ENCODE assay signal across 1 cellular context in genomic region chr2:47232738-47233415, GRCh38.
TF ChIP-seq lines count a peak whose summit lies in the region.

No MANE protein-coding gene starts in this region.

TF ChIP-seq in HepG2, 621 proteins besides CTCF, POLR2A, EP300 and RAD21 (continued from another document and continues in another):
- no peak for TF ChIP-seq GMEB1 (CRISPR knock-in tag; IDR thresholded peaks at IDR 0.05; ENCODE audit: borderline replicate concordance)
- TF ChIP-seq ZNF691 (CRISPR knock-in tag; IDR thresholded peaks at IDR 0.05; ENCODE audit: borderline replicate concordance, low read depth): no peak
- TF ChIP-seq IRX3 (CRISPR knock-in tag; IDR thresholded peaks at IDR 0.05; ENCODE audit: borderline replicate concordance, low read depth): 0 out of 2 replicates have a peak, but pooled peaks have one; percentile 48
- TF ChIP-seq NFIC (IDR thresholded peaks at IDR 0.05; ENCODE audit: low read length): peak; percentile 92
- TF ChIP-seq HDAC2 (CRISPR knock-in tag; IDR thresholded peaks at IDR 0.05): peak; percentile 33; the same call in 1 of the 2 replicates
- peak; percentile 27; the same call in 1 of the 2 replicates for TF ChIP-seq HDAC1 (CRISPR knock-in tag; IDR thresholded peaks at IDR 0.05)
- peak in 1 of 2 experiments; percentile 67; a peak in 2 of 4 replicates for TF ChIP-seq ATF4 (CRISPR knock-in tag; IDR thresholded peaks at IDR 0.05)
- TF ChIP-seq MED1 (CRISPR knock-in tag; IDR thresholded peaks at IDR 0.05): peak; percentile 63
- TF ChIP-seq HOXA9 (CRISPR knock-in tag; IDR thresholded peaks at IDR 0.05; ENCODE audit: borderline replicate concordance): no peak
- no peak for TF ChIP-seq HMG20B (CRISPR knock-in tag; conservative IDR thresholded peaks at IDR 0.05)
- TF ChIP-seq GABPA (IDR thresholded peaks at IDR 0.05; ENCODE audit: low read depth, low read length): no peak
- TF ChIP-seq GABPA (CRISPR knock-in tag; IDR thresholded peaks at IDR 0.05; ENCODE audit: low read depth): no peak
- no peak for TF ChIP-seq JARID2 (CRISPR knock-in tag; IDR thresholded peaks at IDR 0.05; ENCODE audit: insufficient replicate concordance)
- 0 out of 2 replicates have a peak, but pooled peaks have one; percentile 29 for TF ChIP-seq NR2C2 (CRISPR knock-in tag; IDR thresholded peaks at IDR 0.05; ENCODE audit: borderline replicate concordance)
- TF ChIP-seq FOSL2 (CRISPR knock-in tag; IDR thresholded peaks at IDR 0.05): peak; percentile 77
- TF ChIP-seq JDP2 (CRISPR knock-in tag; IDR thresholded peaks at IDR 0.05; ENCODE audit: borderline replicate concordance): no peak
- no peak for TF ChIP-seq ZNF558 (CRISPR knock-in tag; IDR thresholded peaks at IDR 0.05; ENCODE audit: borderline replicate concordance)
- TF ChIP-seq BCL3 (CRISPR knock-in tag; IDR thresholded peaks at IDR 0.05): no peak
- no peak for TF ChIP-seq REL (CRISPR knock-in tag; conservative IDR thresholded peaks at IDR 0.05)
- no peak for TF ChIP-seq ZNF674 (CRISPR knock-in tag; IDR thresholded peaks at IDR 0.05; ENCODE audit: low read depth)
- peak; percentile 58; the same call in 1 of the 2 replicates for TF ChIP-seq ARID3A (IDR thresholded peaks at IDR 0.05; ENCODE audit: low read depth, low read length)
- TF ChIP-seq SALL1 (CRISPR knock-in tag; IDR thresholded peaks at IDR 0.05): peak; percentile 76
- TF ChIP-seq ZNF234 (CRISPR knock-in tag; conservative IDR thresholded peaks at IDR 0.05): no peak
- peak; percentile 65; the same call in 1 of the 2 replicates for TF ChIP-seq FOXA1 (IDR thresholded peaks at IDR 0.05)
- peak; percentile 96 for TF ChIP-seq FOXA1 (CRISPR knock-in tag; IDR thresholded peaks at IDR 0.05)
- TF ChIP-seq ZNF20 (CRISPR knock-in tag; IDR thresholded peaks at IDR 0.05): no peak
- TF ChIP-seq CBFB (CRISPR knock-in tag; IDR thresholded peaks at IDR 0.05): no peak
- no peak for TF ChIP-seq HOXA7 (CRISPR knock-in tag; IDR thresholded peaks at IDR 0.05)
- no peak for TF ChIP-seq ZC3H13 (CRISPR knock-in tag; IDR thresholded peaks at IDR 0.05)
- TF ChIP-seq FOXK1 (CRISPR knock-in tag; IDR thresholded peaks at IDR 0.05; ENCODE audit: borderline replicate concordance, low read depth): peak; percentile 82; the same call in 1 of the 2 replicates
- TF ChIP-seq TFAP4 (IDR thresholded peaks at IDR 0.05; ENCODE audit: borderline replicate concordance, low read depth): peak; percentile 100
- TF ChIP-seq TEAD3 (CRISPR knock-in tag; optimal IDR thresholded peaks at IDR 0.05; ENCODE audit: borderline replicate concordance): peak; percentile 25
- peak; percentile 44; the same call in 1 of the 2 replicates for TF ChIP-seq HNF4A (CRISPR knock-in tag; IDR thresholded peaks at IDR 0.05)
- peak; percentile 49; the same call in 1 of the 2 replicates for TF ChIP-seq ZSCAN5A (CRISPR knock-in tag; IDR thresholded peaks at IDR 0.05; ENCODE audit: borderline replicate concordance)
- peak; percentile 92 for TF ChIP-seq ARID5B (CRISPR knock-in tag; IDR thresholded peaks at IDR 0.05)
- TF ChIP-seq FOXJ3 (CRISPR knock-in tag; IDR thresholded peaks at IDR 0.05; ENCODE audit: borderline replicate concordance): peak; percentile 68; the same call in 1 of the 2 replicates
- 0 out of 2 replicates have a peak, but pooled peaks have one; percentile 52 for TF ChIP-seq ZNF230 (CRISPR knock-in tag; IDR thresholded peaks at IDR 0.05)
- TF ChIP-seq ZNF761 (CRISPR knock-in tag; conservative IDR thresholded peaks at IDR 0.05): no peak
- TF ChIP-seq FOXK2 (IDR thresholded peaks at IDR 0.05): peak; percentile 41; the same call in 1 of the 2 replicates
- TF ChIP-seq REST (IDR thresholded peaks at IDR 0.05; ENCODE audit: borderline replicate concordance in 1 of 2, low read depth in 1 of 2, low read length in 2 of 2): no peak
- peak; percentile 31; the same call in 1 of the 2 replicates for TF ChIP-seq GFI1 (CRISPR knock-in tag; IDR thresholded peaks at IDR 0.05; ENCODE audit: borderline replicate concordance)
- TF ChIP-seq DPF2 (CRISPR knock-in tag; IDR thresholded peaks at IDR 0.05; ENCODE audit: borderline replicate concordance, low read depth): 0 out of 2 replicates have a peak, but pooled peaks have one; percentile 20
- peak; percentile 37; the same call in 1 of the 2 replicates for TF ChIP-seq ETV5 (CRISPR knock-in tag; IDR thresholded peaks at IDR 0.05; ENCODE audit: borderline replicate concordance)
- TF ChIP-seq NR0B2 (CRISPR knock-in tag; IDR thresholded peaks at IDR 0.05): no peak
- TF ChIP-seq SOX13 (IDR thresholded peaks at IDR 0.05): no peak
- peak in 1 of 2 experiments; percentile 70; a peak in 2 of 4 replicates for TF ChIP-seq SOX13 (CRISPR knock-in tag; conservative IDR thresholded peaks at IDR 0.05 in 1 of 2, IDR thresholded peaks at IDR 0.05 in 1 of 2)
- 0 out of 2 replicates have a peak, but pooled peaks have one; percentile 2 for TF ChIP-seq CEBPB (IDR thresholded peaks at IDR 0.05; ENCODE audit: borderline replicate concordance, low read depth, low read length)
